ENCODE assay signal across 28 cellular contexts in genomic region chr6:54665246-54665645, GRCh38.
"Had no signal": no experiment of that assay in that cellular context is flagged by ENCODE, and none has a peak within 500 bp of the region (broad histone marks: within the 10 kb centered on the region; RNA-seq: fewer than 3 reads in every experiment).

No MANE protein-coding gene starts in this region.

- H3K4me3 ChIP-seq: heart right ventricle, hepatocyte, left ventricle myocardium inferior, lung, ovary, skin epidermis, stomach, testis, thyroid gland, transverse colon, upper lobe of left lung had no signal

- DNase-seq: heart right ventricle; islet precursor cell; left ventricle myocardium inferior; mesendoderm; naive B cell; natural killer cell; nephron progenitor cell; occipital lobe; ovary; right cardiac atrium; stimulated activated CD4-positive, alpha-beta T cell treated with anti-CD3 and anti-CD28 coated beads, Interleukin-12 subunit alpha, Interleukin-12 subunit beta, amount 100 ng/mL, for 4 hours; stimulated activated CD4-positive, alpha-beta T cell treated with anti-CD3 and anti-CD28 coated beads, Interleukin-15, amount 100 ng/mL, for 24 hours; stimulated activated CD4-positive, alpha-beta T cell treated with anti-CD3 and anti-CD28 coated beads, Interleukin-2, amount 100 ng/mL, for 24 hours; stimulated activated CD4-positive, alpha-beta T cell treated with anti-CD3 and anti-CD28 coated beads, Interleukin-4, amount 100 ng/mL, for 1 hour; stimulated activated naive B cell treated with anti-CD40 and anti-IgM and Interleukin-4, amounts not matched to agents 10 μg/mL and 1 μg/mL and 100 μg/mL, for 72 hours; stimulated activated naive CD8-positive, alpha-beta T cell treated with anti-CD3 and anti-CD28 coated beads, Interleukin-15, Interleukin-2, amounts not matched to agents 100 U/mL and 50 U/mL, for 24 hours; stomach; testis; thyroid gland; transverse colon; upper lobe of left lung had no signal

- H3K4me1 ChIP-seq: heart right ventricle, left ventricle myocardium inferior, stomach, testis, thyroid gland, transverse colon, upper lobe of left lung had no signal

- H3K79me2 ChIP-seq: hepatocyte had no signal

- H3K4me2 ChIP-seq: hepatocyte had no signal

- H3K27me3 Mint-ChIP-seq: naive B cell; progenitor cell of endocrine pancreas; stimulated activated naive B cell treated with anti-CD40 and anti-IgM and Interleukin-4, amounts not matched to agents 10 μg/mL and 1 μg/mL and 100 μg/mL, for 72 hours had no signal

- H2AFZ ChIP-seq: hepatocyte had no signal

- H3K4me3 Mint-ChIP-seq: mesothelial cell of epicardium; naive B cell; natural killer cell; nephron progenitor cell; stimulated activated naive B cell treated with anti-CD40 and anti-IgM and Interleukin-4, amounts not matched to agents 10 μg/mL and 1 μg/mL and 100 μg/mL, for 72 hours had no signal

- H3K27ac ChIP-seq: heart right ventricle, hepatocyte, left ventricle myocardium inferior, neutrophil, ovary, skin epidermis, stomach, testis, thyroid gland, transverse colon, upper lobe of left lung had no signal

- H3K27me3 ChIP-seq: heart right ventricle, hepatocyte, neutrophil, ovary, stomach, testis, thyroid gland, transverse colon, upper lobe of left lung had no signal

- H3K36me3 ChIP-seq: heart right ventricle, left ventricle myocardium inferior, neutrophil, ovary, stomach, thyroid gland, transverse colon, upper lobe of left lung had no signal

- H3K4me1 Mint-ChIP-seq: mesothelial cell of epicardium; naive B cell; natural killer cell; nephron progenitor cell; stimulated activated naive B cell treated with anti-CD40 and anti-IgM and Interleukin-4, amounts not matched to agents 10 μg/mL and 1 μg/mL and 100 μg/mL, for 72 hours had no signal

- H3K27ac Mint-ChIP-seq: mesothelial cell of epicardium; naive B cell; natural killer cell; nephron progenitor cell; progenitor cell of endocrine pancreas; stimulated activated naive B cell treated with anti-CD40 and anti-IgM and Interleukin-4, amounts not matched to agents 10 μg/mL and 1 μg/mL and 100 μg/mL, for 72 hours had no signal

- H3K36me3 Mint-ChIP-seq: stimulated activated naive B cell treated with anti-CD40 and anti-IgM and Interleukin-4, amounts not matched to agents 10 μg/mL and 1 μg/mL and 100 μg/mL, for 72 hours had no signal

- H3K9me3 ChIP-seq: neutrophil, testis, thyroid gland had no signal

- ATAC-seq: heart right ventricle; natural killer cell; right cardiac atrium; sciatic nerve; stimulated activated naive B cell treated with anti-CD40 and anti-IgM and Interleukin-4, amounts not matched to agents 10 μg/mL and 1 μg/mL and 100 μg/mL, for 72 hours; stimulated activated naive CD8-positive, alpha-beta T cell treated with anti-CD3 and anti-CD28 coated beads, Interleukin-15, Interleukin-2, amounts not matched to agents 100 U/mL and 50 U/mL, for 24 hours had no signal
